1 cellular context compared by ENCODE assay signal in the genomic region with DNA sequence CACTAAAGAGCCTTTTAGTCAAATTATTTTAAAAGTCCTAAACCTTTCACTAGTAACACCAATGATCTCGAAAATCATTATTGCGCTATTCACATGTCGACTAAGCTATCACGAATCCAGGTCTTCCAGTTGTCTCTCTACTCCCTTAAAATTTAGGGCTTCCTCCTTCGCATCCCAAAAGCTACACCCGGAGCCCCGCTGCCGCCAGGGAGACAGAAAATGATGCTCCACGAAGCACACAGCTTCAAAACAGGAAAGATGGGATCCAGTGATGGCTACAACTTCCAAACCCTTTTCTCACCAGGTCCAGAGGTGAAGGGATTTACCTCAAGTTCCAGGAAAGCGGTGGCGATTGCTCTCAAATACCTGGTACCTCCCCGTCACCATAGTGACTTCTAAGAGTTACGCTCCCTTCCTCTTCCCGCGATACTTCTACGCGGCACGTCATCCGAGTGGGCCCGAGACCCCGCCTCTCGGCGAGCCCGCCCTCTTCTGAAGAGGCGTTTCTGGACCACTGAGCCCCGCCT.
TF ChIP-seq lines count a peak whose summit lies in the region.

A gene (minus strand): TSS at position 406 of the 527 bp plus-strand sequence. CDS start 14,625 bp downstream, outside the sequence.

TF ChIP-seq in K562, 482 proteins besides CTCF, POLR2A, EP300 and RAD21 (continued from another document and continues in another):
- peak; percentile 76 to 85 for TF ChIP-seq KDM1A (IDR thresholded peaks at IDR 0.05)
- no peak; the same call in 1 of the 2 replicates for TF ChIP-seq CXXC5 (CRISPR knock-in tag; IDR thresholded peaks at IDR 0.05)
- no peak for TF ChIP-seq TEAD4 (IDR thresholded peaks at IDR 0.05; ENCODE audit: low read length)
- no peak for TF ChIP-seq TEAD4 (CRISPR knock-in tag; IDR thresholded peaks at IDR 0.05; ENCODE audit: borderline replicate concordance)
- no peak for TF ChIP-seq NFE2L1 (tag; IDR thresholded peaks at IDR 0.05; ENCODE audit: borderline replicate concordance, low read depth)
- TF ChIP-seq, protein P1, sequence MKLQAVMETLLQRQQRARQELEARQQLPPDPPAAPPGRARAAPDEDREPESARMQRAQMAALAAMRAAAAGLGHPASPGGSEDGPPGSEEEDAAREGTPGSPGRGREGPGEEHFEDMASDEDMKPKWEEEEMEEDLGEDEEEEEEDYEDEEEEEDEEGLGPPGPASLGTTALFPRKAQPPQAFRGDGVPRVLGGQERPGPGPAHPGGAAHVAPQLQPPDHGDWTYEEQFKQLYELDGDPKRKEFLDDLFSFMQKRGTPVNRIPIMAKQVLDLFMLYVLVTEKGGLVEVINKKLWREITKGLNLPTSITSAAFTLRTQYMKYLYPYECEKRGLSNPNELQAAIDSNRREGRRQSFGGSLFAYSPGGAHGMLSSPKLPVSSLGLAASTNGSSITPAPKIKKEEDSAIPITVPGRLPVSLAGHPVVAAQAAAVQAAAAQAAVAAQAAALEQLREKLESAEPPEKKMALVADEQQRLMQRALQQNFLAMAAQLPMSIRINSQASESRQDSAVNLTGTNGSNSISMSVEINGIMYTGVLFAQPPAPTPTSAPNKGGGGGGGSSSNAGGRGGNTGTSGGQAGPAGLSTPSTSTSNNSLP (IDR thresholded peaks at IDR 0.05; ENCODE audit: borderline replicate concordance, low read depth, low read length), result no peak
- TF ChIP-seq ARHGAP35 (IDR thresholded peaks at IDR 0.05; ENCODE audit: partially characterized antibody), result peak; percentile 86
- TF ChIP-seq CHD2 (IDR thresholded peaks at IDR 0.05; ENCODE audit: low read depth, low read length), result peak; percentile 97
- TF ChIP-seq, protein P2, sequence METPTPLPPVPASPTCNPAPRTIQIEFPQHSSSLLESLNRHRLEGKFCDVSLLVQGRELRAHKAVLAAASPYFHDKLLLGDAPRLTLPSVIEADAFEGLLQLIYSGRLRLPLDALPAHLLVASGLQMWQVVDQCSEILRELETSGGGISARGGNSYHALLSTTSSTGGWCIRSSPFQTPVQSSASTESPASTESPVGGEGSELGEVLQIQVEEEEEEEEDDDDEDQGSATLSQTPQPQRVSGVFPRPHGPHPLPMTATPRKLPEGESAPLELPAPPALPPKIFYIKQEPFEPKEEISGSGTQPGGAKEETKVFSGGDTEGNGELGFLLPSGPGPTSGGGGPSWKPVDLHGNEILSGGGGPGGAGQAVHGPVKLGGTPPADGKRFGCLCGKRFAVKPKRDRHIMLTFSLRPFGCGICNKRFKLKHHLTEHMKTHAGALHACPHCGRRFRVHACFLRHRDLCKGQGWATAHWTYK (CRISPR knock-in tag; IDR thresholded peaks at IDR 0.05), result no peak
- TF ChIP-seq ATF1 (CRISPR knock-in tag; IDR thresholded peaks at IDR 0.05), result no peak; the same call in 1 of the 2 replicates
- TF ChIP-seq ATF1 (tag; IDR thresholded peaks at IDR 0.05), result peak; percentile 95
- TF ChIP-seq ZEB2 (IDR thresholded peaks at IDR 0.05), result 0 out of 2 replicates have a peak, but pooled peaks have one; percentile 55
- TF ChIP-seq RB1 (IDR thresholded peaks at IDR 0.05; ENCODE audit: low read depth), result peak; percentile 5; the same call in 1 of the 2 replicates
- TF ChIP-seq, protein P3, sequence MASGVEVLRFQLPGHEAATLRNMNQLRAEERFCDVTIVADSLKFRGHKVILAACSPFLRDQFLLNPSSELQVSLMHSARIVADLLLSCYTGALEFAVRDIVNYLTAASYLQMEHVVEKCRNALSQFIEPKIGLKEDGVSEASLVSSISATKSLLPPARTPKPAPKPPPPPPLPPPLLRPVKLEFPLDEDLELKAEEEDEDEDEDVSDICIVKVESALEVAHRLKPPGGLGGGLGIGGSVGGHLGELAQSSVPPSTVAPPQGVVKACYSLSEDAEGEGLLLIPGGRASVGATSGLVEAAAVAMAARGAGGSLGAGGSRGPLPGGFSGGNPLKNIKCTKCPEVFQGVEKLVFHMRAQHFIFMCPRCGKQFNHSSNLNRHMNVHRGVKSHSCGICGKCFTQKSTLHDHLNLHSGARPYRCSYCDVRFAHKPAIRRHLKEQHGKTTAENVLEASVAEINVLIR (CRISPR knock-in tag; IDR thresholded peaks at IDR 0.05), result peak; percentile 82
- TF ChIP-seq CBX2 (IDR thresholded peaks at IDR 0.05; ENCODE audit: insufficient read depth, low read length, poor library complexity, severe bottlenecking), result no peak
- TF ChIP-seq ZBTB8A (IDR thresholded peaks at IDR 0.05; ENCODE audit: partially characterized antibody), result no peak
- TF ChIP-seq, protein P4, sequence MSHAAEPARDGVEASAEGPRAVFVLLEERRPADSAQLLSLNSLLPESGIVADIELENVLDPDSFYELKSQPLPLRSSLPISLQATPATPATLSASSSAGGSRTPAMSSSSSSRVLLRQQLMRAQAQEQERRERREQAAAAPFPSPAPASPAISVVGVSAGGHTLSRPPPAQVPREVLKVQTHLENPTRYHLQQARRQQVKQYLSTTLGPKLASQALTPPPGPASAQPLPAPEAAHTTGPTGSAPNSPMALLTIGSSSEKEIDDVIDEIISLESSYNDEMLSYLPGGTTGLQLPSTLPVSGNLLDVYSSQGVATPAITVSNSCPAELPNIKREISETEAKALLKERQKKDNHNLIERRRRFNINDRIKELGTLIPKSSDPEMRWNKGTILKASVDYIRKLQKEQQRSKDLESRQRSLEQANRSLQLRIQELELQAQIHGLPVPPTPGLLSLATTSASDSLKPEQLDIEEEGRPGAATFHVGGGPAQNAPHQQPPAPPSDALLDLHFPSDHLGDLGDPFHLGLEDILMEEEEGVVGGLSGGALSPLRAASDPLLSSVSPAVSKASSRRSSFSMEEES (CRISPR knock-in tag; IDR thresholded peaks at IDR 0.05), result no peak
- TF ChIP-seq, protein P5, sequence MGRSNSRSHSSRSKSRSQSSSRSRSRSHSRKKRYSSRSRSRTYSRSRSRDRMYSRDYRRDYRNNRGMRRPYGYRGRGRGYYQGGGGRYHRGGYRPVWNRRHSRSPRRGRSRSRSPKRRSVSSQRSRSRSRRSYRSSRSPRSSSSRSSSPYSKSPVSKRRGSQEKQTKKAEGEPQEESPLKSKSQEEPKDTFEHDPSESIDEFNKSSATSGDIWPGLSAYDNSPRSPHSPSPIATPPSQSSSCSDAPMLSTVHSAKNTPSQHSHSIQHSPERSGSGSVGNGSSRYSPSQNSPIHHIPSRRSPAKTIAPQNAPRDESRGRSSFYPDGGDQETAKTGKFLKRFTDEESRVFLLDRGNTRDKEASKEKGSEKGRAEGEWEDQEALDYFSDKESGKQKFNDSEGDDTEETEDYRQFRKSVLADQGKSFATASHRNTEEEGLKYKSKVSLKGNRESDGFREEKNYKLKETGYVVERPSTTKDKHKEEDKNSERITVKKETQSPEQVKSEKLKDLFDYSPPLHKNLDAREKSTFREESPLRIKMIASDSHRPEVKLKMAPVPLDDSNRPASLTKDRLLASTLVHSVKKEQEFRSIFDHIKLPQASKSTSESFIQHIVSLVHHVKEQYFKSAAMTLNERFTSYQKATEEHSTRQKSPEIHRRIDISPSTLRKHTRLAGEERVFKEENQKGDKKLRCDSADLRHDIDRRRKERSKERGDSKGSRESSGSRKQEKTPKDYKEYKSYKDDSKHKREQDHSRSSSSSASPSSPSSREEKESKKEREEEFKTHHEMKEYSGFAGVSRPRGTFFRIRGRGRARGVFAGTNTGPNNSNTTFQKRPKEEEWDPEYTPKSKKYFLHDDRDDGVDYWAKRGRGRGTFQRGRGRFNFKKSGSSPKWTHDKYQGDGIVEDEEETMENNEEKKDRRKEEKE (IDR thresholded peaks at IDR 0.05; ENCODE audit: borderline replicate concordance in 1 of 2, control insufficient read depth in 1 of 2, low read depth in 2 of 2, low read length in 1 of 2), result no peak
- no peak for TF ChIP-seq EP400 (IDR thresholded peaks at IDR 0.05)
- TF ChIP-seq, protein P6, sequence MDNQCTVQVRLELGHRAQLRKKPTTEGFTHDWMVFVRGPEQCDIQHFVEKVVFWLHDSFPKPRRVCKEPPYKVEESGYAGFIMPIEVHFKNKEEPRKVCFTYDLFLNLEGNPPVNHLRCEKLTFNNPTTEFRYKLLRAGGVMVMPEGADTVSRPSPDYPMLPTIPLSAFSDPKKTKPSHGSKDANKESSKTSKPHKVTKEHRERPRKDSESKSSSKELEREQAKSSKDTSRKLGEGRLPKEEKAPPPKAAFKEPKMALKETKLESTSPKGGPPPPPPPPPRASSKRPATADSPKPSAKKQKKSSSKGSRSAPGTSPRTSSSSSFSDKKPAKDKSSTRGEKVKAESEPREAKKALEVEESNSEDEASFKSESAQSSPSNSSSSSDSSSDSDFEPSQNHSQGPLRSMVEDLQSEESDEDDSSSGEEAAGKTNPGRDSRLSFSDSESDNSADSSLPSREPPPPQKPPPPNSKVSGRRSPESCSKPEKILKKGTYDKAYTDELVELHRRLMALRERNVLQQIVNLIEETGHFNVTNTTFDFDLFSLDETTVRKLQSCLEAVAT (IDR thresholded peaks at IDR 0.05), result no peak
- TF ChIP-seq GATAD2B (IDR thresholded peaks at IDR 0.05; ENCODE audit: borderline replicate concordance), result no peak
- peak; percentile 53 for TF ChIP-seq C11orf30 (IDR thresholded peaks at IDR 0.05; ENCODE audit: low read depth)
- TF ChIP-seq HMGN3 (IDR thresholded peaks at IDR 0.05; ENCODE audit: borderline replicate concordance, extremely low read depth, insufficient read length, low read depth, low read length), result peak; percentile 0
- TF ChIP-seq ATF7 (IDR thresholded peaks at IDR 0.05), result peak; percentile 86
- no peak for TF ChIP-seq OTX1 (CRISPR knock-in tag; IDR thresholded peaks at IDR 0.05)
- TF ChIP-seq, protein P7, sequence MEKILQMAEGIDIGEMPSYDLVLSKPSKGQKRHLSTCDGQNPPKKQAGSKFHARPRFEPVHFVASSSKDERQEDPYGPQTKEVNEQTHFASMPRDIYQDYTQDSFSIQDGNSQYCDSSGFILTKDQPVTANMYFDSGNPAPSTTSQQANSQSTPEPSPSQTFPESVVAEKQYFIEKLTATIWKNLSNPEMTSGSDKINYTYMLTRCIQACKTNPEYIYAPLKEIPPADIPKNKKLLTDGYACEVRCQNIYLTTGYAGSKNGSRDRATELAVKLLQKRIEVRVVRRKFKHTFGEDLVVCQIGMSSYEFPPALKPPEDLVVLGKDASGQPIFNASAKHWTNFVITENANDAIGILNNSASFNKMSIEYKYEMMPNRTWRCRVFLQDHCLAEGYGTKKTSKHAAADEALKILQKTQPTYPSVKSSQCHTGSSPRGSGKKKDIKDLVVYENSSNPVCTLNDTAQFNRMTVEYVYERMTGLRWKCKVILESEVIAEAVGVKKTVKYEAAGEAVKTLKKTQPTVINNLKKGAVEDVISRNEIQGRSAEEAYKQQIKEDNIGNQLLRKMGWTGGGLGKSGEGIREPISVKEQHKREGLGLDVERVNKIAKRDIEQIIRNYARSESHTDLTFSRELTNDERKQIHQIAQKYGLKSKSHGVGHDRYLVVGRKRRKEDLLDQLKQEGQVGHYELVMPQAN (IDR thresholded peaks at IDR 0.05; ENCODE audit: borderline replicate concordance), result no peak
- peak; percentile 29; the same call in 1 of the 2 replicates for TF ChIP-seq EGR1 (conservative IDR thresholded peaks at IDR 0.05)
- TF ChIP-seq, protein P8, sequence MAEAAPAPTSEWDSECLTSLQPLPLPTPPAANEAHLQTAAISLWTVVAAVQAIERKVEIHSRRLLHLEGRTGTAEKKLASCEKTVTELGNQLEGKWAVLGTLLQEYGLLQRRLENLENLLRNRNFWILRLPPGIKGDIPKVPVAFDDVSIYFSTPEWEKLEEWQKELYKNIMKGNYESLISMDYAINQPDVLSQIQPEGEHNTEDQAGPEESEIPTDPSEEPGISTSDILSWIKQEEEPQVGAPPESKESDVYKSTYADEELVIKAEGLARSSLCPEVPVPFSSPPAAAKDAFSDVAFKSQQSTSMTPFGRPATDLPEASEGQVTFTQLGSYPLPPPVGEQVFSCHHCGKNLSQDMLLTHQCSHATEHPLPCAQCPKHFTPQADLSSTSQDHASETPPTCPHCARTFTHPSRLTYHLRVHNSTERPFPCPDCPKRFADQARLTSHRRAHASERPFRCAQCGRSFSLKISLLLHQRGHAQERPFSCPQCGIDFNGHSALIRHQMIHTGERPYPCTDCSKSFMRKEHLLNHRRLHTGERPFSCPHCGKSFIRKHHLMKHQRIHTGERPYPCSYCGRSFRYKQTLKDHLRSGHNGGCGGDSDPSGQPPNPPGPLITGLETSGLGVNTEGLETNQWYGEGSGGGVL (CRISPR knock-in tag; IDR thresholded peaks at IDR 0.05), result no peak
- TF ChIP-seq CREM (IDR thresholded peaks at IDR 0.05; ENCODE audit: low read depth), result peak; percentile 95
- no peak for TF ChIP-seq FUS (optimal IDR thresholded peaks at IDR 0.05; ENCODE audit: low read depth, low read length)
- TF ChIP-seq, protein P9, sequence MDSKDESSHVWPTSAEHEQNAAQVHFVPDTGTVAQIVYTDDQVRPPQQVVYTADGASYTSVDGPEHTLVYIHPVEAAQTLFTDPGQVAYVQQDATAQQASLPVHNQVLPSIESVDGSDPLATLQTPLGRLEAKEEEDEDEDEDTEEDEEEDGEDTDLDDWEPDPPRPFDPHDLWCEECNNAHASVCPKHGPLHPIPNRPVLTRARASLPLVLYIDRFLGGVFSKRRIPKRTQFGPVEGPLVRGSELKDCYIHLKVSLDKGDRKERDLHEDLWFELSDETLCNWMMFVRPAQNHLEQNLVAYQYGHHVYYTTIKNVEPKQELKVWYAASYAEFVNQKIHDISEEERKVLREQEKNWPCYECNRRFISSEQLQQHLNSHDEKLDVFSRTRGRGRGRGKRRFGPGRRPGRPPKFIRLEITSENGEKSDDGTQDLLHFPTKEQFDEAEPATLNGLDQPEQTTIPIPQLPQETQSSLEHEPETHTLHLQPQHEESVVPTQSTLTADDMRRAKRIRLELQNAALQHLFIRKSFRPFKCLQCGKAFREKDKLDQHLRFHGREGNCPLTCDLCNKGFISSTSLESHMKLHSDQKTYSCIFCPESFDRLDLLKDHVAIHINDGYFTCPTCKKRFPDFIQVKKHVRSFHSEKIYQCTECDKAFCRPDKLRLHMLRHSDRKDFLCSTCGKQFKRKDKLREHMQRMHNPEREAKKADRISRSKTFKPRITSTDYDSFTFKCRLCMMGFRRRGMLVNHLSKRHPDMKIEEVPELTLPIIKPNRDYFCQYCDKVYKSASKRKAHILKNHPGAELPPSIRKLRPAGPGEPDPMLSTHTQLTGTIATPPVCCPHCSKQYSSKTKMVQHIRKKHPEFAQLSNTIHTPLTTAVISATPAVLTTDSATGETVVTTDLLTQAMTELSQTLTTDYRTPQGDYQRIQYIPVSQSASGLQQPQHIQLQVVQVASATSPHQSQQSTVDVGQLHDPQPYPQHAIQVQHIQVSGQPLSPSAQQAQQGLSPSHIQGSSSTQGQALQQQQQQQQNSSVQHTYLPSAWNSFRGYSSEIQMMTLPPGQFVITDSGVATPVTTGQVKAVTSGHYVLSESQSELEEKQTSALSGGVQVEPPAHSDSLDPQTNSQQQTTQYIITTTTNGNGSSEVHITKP (IDR thresholded peaks at IDR 0.05; ENCODE audit: partially characterized antibody), result peak; percentile 47
- TF ChIP-seq SPI1 (IDR thresholded peaks at IDR 0.05; ENCODE audit: borderline replicate concordance, low read depth, low read length), result 0 out of 2 replicates have a peak, but pooled peaks have one; percentile 37
- no peak; the same call in 1 of the 2 replicates for TF ChIP-seq MAFF (IDR thresholded peaks at IDR 0.05; ENCODE audit: low read length)
- TF ChIP-seq KDM2B (CRISPR knock-in tag; IDR thresholded peaks at IDR 0.05), result no peak
- no peak for TF ChIP-seq FOXJ3 (CRISPR knock-in tag; IDR thresholded peaks at IDR 0.05)
- TF ChIP-seq, protein P10, sequence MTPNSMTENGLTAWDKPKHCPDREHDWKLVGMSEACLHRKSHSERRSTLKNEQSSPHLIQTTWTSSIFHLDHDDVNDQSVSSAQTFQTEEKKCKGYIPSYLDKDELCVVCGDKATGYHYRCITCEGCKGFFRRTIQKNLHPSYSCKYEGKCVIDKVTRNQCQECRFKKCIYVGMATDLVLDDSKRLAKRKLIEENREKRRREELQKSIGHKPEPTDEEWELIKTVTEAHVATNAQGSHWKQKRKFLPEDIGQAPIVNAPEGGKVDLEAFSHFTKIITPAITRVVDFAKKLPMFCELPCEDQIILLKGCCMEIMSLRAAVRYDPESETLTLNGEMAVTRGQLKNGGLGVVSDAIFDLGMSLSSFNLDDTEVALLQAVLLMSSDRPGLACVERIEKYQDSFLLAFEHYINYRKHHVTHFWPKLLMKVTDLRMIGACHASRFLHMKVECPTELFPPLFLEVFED (CRISPR knock-in tag; conservative IDR thresholded peaks at IDR 0.05), result no peak
- TF ChIP-seq ZBTB7A (IDR thresholded peaks at IDR 0.05; ENCODE audit: borderline replicate concordance, control insufficient read depth, low read depth, low read length), result peak; percentile 31; the same call in 1 of the 2 replicates
